In the genomic region with DNA sequence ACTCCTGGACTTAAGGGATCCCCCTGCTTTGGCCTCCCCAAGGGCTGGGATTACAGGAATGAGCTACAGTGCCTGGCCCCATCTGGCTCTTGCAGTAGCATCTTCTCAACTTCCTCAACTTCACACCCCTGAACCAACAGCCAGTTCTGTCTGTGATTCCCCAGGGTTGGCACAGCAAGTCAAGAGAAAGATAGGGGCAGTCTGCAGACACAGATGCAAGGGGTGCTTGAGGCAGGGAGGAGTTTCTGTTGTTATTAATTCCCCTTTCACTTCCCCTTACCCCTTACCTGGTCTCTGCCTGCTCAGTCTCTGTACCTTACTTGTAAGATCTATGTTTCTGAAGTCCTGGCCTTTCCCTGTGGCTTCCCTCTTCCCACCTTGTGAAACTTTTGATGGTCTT, we compare ENCODE assay signal across 13 cellular contexts. TPM values are rescaled to one million over a fixed set of nuclear protein-coding genes. Genes with fewer than 3 reads are reported as not detected.
DNase-seq lines count a peak whose midpoint lies in the region; ATAC-seq, FAIRE-seq and TF ChIP-seq lines count a peak whose summit lies in the region.
"Had no signal": no experiment of that assay in that cellular context is flagged by ENCODE, and none has a peak within 500 bp of the region (broad histone marks: within the 10 kb centered on the region; RNA-seq: fewer than 3 reads in every experiment).

No MANE protein-coding gene starts in this region.

- no peak for DNase-seq in HepG2 (ENCODE audit: low spot score)
- no peak for DNase-seq in amniotic stem cell (lab: John Stamatoyannopoulos, UW)
- no peak for DNase-seq in stimulated activated CD4-positive, alpha-beta T cell treated with anti-CD3 and anti-CD28 coated beads, Interleukin-4, amount 100 ng/mL, for 24 hours
- no peak for DNase-seq in urothelium cell line (ENCODE audit: low spot score)
- DNase-seq: COR-L47, GM23248, NCI-H1930, upper lobe of left lung had no signal

- in situ Hi-C loops in HepG2 (cut with HindIII; ENCODE audit: extremely low pct_ligation_motif_present, low pct_unique_long_range_greater_than_20kb): no loop called here

- H3K4me1 ChIP-seq in HepG2 (ENCODE audit: insufficient read depth, low read length): peaks cover 25% of the 10 kb centered on the region
- H3K4me1 ChIP-seq: upper lobe of left lung had no signal

- H3K4me3 ChIP-seq in HepG2 (replicated peaks in 1 of 3; ENCODE audit: insufficient read depth in 1 of 3, low read depth in 2 of 3, low read length in 3 of 3): no peak overlapping the region
- H3K4me3 ChIP-seq: GM23248, upper lobe of left lung had no signal

- BruUV-seq in HepG2 (replicated peaks; lab: Mats Ljungman, UMichigan): no TSS peak

- H3K4me1 Mint-ChIP-seq in activated T-helper 17 cell treated with anti-CD3 and anti-CD28 coated beads, Interleukin-2, amount 50 U/mL, for 72 hours: no peaks in the 10 kb centered on the region
- H3K4me1 Mint-ChIP-seq: T-cell had no signal

- no peak for TF ChIP-seq CTCF in HepG2 (CRISPR knock-in tag; IDR thresholded peaks at IDR 0.05)

- H4K20me1 ChIP-seq in HepG2 (ENCODE audit: insufficient read depth, low read length): no peaks in the 10 kb centered on the region

- no peak overlapping the region for H3K9ac ChIP-seq in HepG2 (ENCODE audit: insufficient read depth, low read depth, low read length)
- H3K9ac ChIP-seq: GM23248 had no signal

- no peaks in the 10 kb centered on the region for H3K36me3 Mint-ChIP-seq in activated T-helper 17 cell treated with anti-CD3 and anti-CD28 coated beads, Interleukin-2, amount 50 U/mL, for 72 hours (ENCODE audit: low read depth)
- H3K36me3 Mint-ChIP-seq: T-cell had no signal

- TF ChIP-seq RAD21 in HepG2 (CRISPR knock-in tag; IDR thresholded peaks at IDR 0.05): no peak

- CTCF ChIA-PET in HepG2 (lab: Yijun Ruan, JAX; ENCODE audit: low intra/inter-chr PET ratio, low total read pairs): no interaction called here

- intact Hi-C loops in HepG2 (cut with micrococcal nuclease; ENCODE audit: unreplicated experiment): no loop called here

- no peak overlapping the region for H2AFZ ChIP-seq in HepG2 (ENCODE audit: low read length)
- H2AFZ ChIP-seq: GM23248 had no signal

- FAIRE-seq in HepG2 (lab: Jason Lieb, UNC): no peak
- no peak for FAIRE-seq in urothelium cell line (lab: Jason Lieb, UNC)

- peak; percentile 100 for ATAC-seq in GM18867 (IDR thresholded peaks at IDR 0.05; ENCODE audit: unreplicated experiment)
- peak; percentile 99 for ATAC-seq in GM21576 (IDR thresholded peaks at IDR 0.05; ENCODE audit: unreplicated experiment)
- ATAC-seq in HG03175 (IDR thresholded peaks at IDR 0.05; ENCODE audit: unreplicated experiment): peak; percentile 100
- no peak for ATAC-seq in activated T-helper 17 cell treated with anti-CD3 and anti-CD28 coated beads, Interleukin-2, amount 50 U/mL, for 72 hours (replicated peaks)
- ATAC-seq in HepG2: no peak
- ATAC-seq: T-cell had no signal

- no peaks in the 10 kb centered on the region for H3K9me3 ChIP-seq in HepG2 (ENCODE audit: low read length)
- H3K9me3 ChIP-seq: upper lobe of left lung had no signal

- H3K79me2 ChIP-seq in HepG2 (ENCODE audit: insufficient read depth, low read length): no peaks in the 10 kb centered on the region

- H3K4me3 Mint-ChIP-seq in activated T-helper 17 cell treated with anti-CD3 and anti-CD28 coated beads, Interleukin-2, amount 50 U/mL, for 72 hours: no peak overlapping the region

- POLR2A ChIA-PET in HepG2 (lab: Yijun Ruan, JAX): no interaction called here

- H3K36me3 ChIP-seq in HepG2 (replicated peaks in 1 of 2; ENCODE audit: control insufficient read depth in 1 of 2, insufficient read depth in 2 of 2, low read length in 2 of 2): no peaks in the 10 kb centered on the region
- H3K36me3 ChIP-seq: upper lobe of left lung had no signal

- H3K27ac Mint-ChIP-seq in activated T-helper 17 cell treated with anti-CD3 and anti-CD28 coated beads, Interleukin-2, amount 50 U/mL, for 72 hours: peak overlapping the region; percentile 3
- H3K27ac Mint-ChIP-seq: T-cell had no signal

- H3K27ac ChIP-seq in HepG2 (ENCODE audit: extremely low read length, insufficient read depth, low read length): no peak overlapping the region
- H3K27ac ChIP-seq: GM23248, upper lobe of left lung had no signal

- H3K27me3 ChIP-seq in HepG2 (ENCODE audit: control insufficient read depth in 1 of 2, insufficient read depth in 2 of 2, low read length in 2 of 2): no peaks in the 10 kb centered on the region
- H3K27me3 ChIP-seq: upper lobe of left lung had no signal

- TF ChIP-seq EP300 in HepG2 (IDR thresholded peaks at IDR 0.05; ENCODE audit: low read depth in 2 of 2, low read length in 2 of 2) (no peak), HepG2 (CRISPR knock-in tag; IDR thresholded peaks at IDR 0.05; ENCODE audit: borderline replicate concordance) (no peak)

- H3K27me3 Mint-ChIP-seq in activated T-helper 17 cell treated with anti-CD3 and anti-CD28 coated beads, Interleukin-2, amount 50 U/mL, for 72 hours: peaks cover 8% of the 10 kb centered on the region

- no peak for TF ChIP-seq POLR2A in HepG2 (IDR thresholded peaks at IDR 0.05; ENCODE audit: insufficient read depth in 1 of 2, low read depth in 2 of 2, low read length in 2 of 2)

- no peak overlapping the region for H3K4me2 ChIP-seq in HepG2 (ENCODE audit: low read depth, low read length)

- no peaks in the 10 kb centered on the region for H3K9me3 Mint-ChIP-seq in activated T-helper 17 cell treated with anti-CD3 and anti-CD28 coated beads, Interleukin-2, amount 50 U/mL, for 72 hours
- H3K9me3 Mint-ChIP-seq: T-cell had no signal

TF ChIP-seq in HepG2, 621 proteins besides CTCF, POLR2A, EP300 and RAD21 (continues in another document):
- TF ChIP-seq, protein P1, sequence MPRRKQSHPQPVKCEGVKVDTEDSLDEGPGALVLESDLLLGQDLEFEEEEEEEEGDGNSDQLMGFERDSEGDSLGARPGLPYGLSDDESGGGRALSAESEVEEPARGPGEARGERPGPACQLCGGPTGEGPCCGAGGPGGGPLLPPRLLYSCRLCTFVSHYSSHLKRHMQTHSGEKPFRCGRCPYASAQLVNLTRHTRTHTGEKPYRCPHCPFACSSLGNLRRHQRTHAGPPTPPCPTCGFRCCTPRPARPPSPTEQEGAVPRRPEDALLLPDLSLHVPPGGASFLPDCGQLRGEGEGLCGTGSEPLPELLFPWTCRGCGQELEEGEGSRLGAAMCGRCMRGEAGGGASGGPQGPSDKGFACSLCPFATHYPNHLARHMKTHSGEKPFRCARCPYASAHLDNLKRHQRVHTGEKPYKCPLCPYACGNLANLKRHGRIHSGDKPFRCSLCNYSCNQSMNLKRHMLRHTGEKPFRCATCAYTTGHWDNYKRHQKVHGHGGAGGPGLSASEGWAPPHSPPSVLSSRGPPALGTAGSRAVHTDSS (CRISPR knock-in tag; conservative IDR thresholded peaks at IDR 0.05): no peak
- no peak for TF ChIP-seq KDM5A (IDR thresholded peaks at IDR 0.05; ENCODE audit: borderline replicate concordance, low read length)
- TF ChIP-seq, protein P2, sequence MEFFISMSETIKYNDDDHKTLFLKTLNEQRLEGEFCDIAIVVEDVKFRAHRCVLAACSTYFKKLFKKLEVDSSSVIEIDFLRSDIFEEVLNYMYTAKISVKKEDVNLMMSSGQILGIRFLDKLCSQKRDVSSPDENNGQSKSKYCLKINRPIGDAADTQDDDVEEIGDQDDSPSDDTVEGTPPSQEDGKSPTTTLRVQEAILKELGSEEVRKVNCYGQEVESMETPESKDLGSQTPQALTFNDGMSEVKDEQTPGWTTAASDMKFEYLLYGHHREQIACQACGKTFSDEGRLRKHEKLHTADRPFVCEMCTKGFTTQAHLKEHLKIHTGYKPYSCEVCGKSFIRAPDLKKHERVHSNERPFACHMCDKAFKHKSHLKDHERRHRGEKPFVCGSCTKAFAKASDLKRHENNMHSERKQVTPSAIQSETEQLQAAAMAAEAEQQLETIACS (CRISPR knock-in tag; IDR thresholded peaks at IDR 0.05): no peak

RNA-seq across cellular contexts. Expression of gene MEX3C, which starts 54.1 kb away (rescaled TPM):
- 10 to 100 TPM; 46.0 to 46.9 TPM for total RNA-seq in activated T-helper 17 cell treated with anti-CD3 and anti-CD28 coated beads, Interleukin-2, amount 50 U/mL, for 72 hours
- total RNA-seq in HepG2 (2016; rRNA removed; fragmentation: Illumina TruSeq; extraction: Trizol): 36.4 and 36.7 TPM in 2 replicates
- 5.1 and 5.6 TPM in 2 replicates for total RNA-seq in HepG2 (2016; cell fraction: cytosol; rRNA removed; fragmentation: Illumina TruSeq; extraction: Trizol; ENCODE audit: low read depth)
- total RNA-seq in HepG2 (2016; cell fraction: insoluble cytoplasmic fraction; rRNA removed; fragmentation: Illumina TruSeq; extraction: Trizol): 36.6 and 39.9 TPM in 2 replicates
- 25.8 and 26.4 TPM in 2 replicates for total RNA-seq in HepG2 (2016; cell fraction: membrane; rRNA removed; fragmentation: Illumina TruSeq; extraction: Trizol)
- 46.3 and 52.7 TPM in 2 replicates for total RNA-seq in HepG2 (2016; cell fraction: nucleus; rRNA removed; fragmentation: Illumina TruSeq; extraction: Trizol)
- polyA plus RNA-seq in HepG2 (2011; rRNA removed): 32.2 and 34.8 TPM in 2 replicates
- 15.5 and 20.6 TPM in 2 replicates for polyA plus RNA-seq in HepG2 (2011; cell fraction: cytosol; rRNA removed)
- 13.8 and 16.8 TPM in 2 replicates for polyA plus RNA-seq in HepG2 (2011; cell fraction: nucleus; rRNA removed)
- 33.3 and 34.4 TPM in 2 replicates for polyA plus RNA-seq in HepG2 (2012)
- polyA plus RNA-seq in HepG2 (2016; cell fraction: cytosol; fragmentation: Illumina TruSeq; extraction: Trizol; ENCODE audit: low read depth): 1.6 and 1.7 TPM in 2 replicates
- polyA plus RNA-seq in HepG2 (2016; cell fraction: insoluble cytoplasmic fraction; fragmentation: Illumina TruSeq; extraction: Trizol; ENCODE audit: low read depth): 31.2 and 31.8 TPM in 2 replicates
- 10.0 and 11.0 TPM in 2 replicates for polyA plus RNA-seq in HepG2 (2016; cell fraction: membrane; fragmentation: Illumina TruSeq; extraction: Trizol; ENCODE audit: low read depth)
- polyA plus RNA-seq in HepG2 (2016; cell fraction: nucleus; fragmentation: Illumina TruSeq; extraction: Trizol; ENCODE audit: insufficient read depth, low read depth): 22.4 and 22.7 TPM in 2 replicates
- polyA minus RNA-seq in HepG2 (2011; rRNA and poly(A)+ RNA removed; ENCODE audit: low replicate concordance): 25.7 and 38.6 TPM in 2 replicates
- polyA minus RNA-seq in HepG2 (2011; cell fraction: cytosol; rRNA and poly(A)+ RNA removed): 28.8 and 32.2 TPM in 2 replicates
- 68.2 and 81.1 TPM in 2 replicates for polyA minus RNA-seq in HepG2 (2011; cell fraction: nucleus; rRNA and poly(A)+ RNA removed)

Comparison
In these comparisons a context has a peak if more than half of its experiments do, and no peak if none do; other contexts are left out.
1. ATAC-seq: peak in GM18867 (single experiment), GM21576 (single experiment) and HG03175 (single experiment); none in activated T-helper 17 cell treated with anti-CD3 and anti-CD28 coated beads, Interleukin-2, amount 50 U/mL, for 72 hours (single experiment) and HepG2 (single experiment).